ENCODE assay signal across 30 cellular contexts in genomic region chr1:54161495-54162168, GRCh38. TPM values are rescaled to one million over a fixed set of nuclear protein-coding genes. Genes with fewer than 3 reads are reported as not detected.
"Had no signal": no experiment of that assay in that cellular context is flagged by ENCODE, and none has a peak within 500 bp of the region (broad histone marks: within the 10 kb centered on the region; RNA-seq: fewer than 3 reads in every experiment).

No MANE protein-coding gene starts in this region.

- H3K9me3 ChIP-seq: body of pancreas, lower lobe of right lung, ovary, prostate gland, thoracic aorta, uterus had no signal

- H3K4me1 ChIP-seq: lower lobe of right lung, prostate gland, uterus had no signal

- ATAC-seq: body of pancreas; effector memory CD8-positive, alpha-beta T cell; left lobe of liver; lower lobe of right lung; natural killer cell had no signal

- H3K27ac ChIP-seq: body of pancreas, cardiac muscle cell, lower lobe of right lung, ovary, prostate gland, thoracic aorta, uterus had no signal

- H3K4me1 Mint-ChIP-seq: immature natural killer cell, natural killer cell had no signal

- H3K9me3 Mint-ChIP-seq: effector memory CD8-positive, alpha-beta T cell; immature natural killer cell; natural killer cell had no signal

- H3K4me3 ChIP-seq: body of pancreas, cardiac muscle cell, lower lobe of right lung, ovary, prostate gland, thoracic aorta, uterus had no signal

- H3K27me3 ChIP-seq: body of pancreas, cardiac muscle cell, ovary, uterus had no signal

- H3K4me3 Mint-ChIP-seq: activated naive CD8-positive, alpha-beta T cell; effector memory CD8-positive, alpha-beta T cell; immature natural killer cell; natural killer cell had no signal

- DNase-seq: activated CD4-positive, alpha-beta T cell treated with anti-CD3 and anti-CD28 coated beads for 4 hours; activated CD4-positive, alpha-beta T cell treated with anti-CD3 and anti-CD28 coated beads, Interleukin-2, amount 50 U/mL, for 4 hours; activated effector memory CD4-positive, alpha-beta T cell treated with Interleukin-2 at 50 U/mL for 16 hours; activated naive CD4-positive, alpha-beta T cell treated with Interleukin-2 at 50 U/mL for 16 hours; activated T-cell treated with anti-CD3 and anti-CD28 coated beads for 4 hours; anterior cingulate cortex; body of pancreas; cerebellar nuclear complex; cortex of kidney; effector memory CD8-positive, alpha-beta T cell; head of caudate nucleus; hippocampal formation; immature natural killer cell; lower lobe of right lung; mesenchymal stem cell; natural killer cell; ovary; retina; stimulated activated naive CD4-positive, alpha-beta T cell; trophoblast cell; uterus had no signal

- H3K36me3 ChIP-seq: cardiac muscle cell, lower lobe of right lung, ovary, prostate gland, thoracic aorta, uterus had no signal

- H3K36me3 Mint-ChIP-seq: activated naive CD8-positive, alpha-beta T cell; natural killer cell had no signal

- H3K27me3 Mint-ChIP-seq: activated naive CD8-positive, alpha-beta T cell had no signal

- H3K27ac Mint-ChIP-seq: activated naive CD8-positive, alpha-beta T cell; effector memory CD8-positive, alpha-beta T cell; immature natural killer cell; natural killer cell had no signal

RNA-seq across cellular contexts. Expression of gene CDCP2, which starts 8.8 kb away (rescaled TPM):
- total RNA-seq: body of pancreas; fibroblast of lung; fibroblast of villous mesenchyme; kidney epithelial cell; left lobe of liver; lower lobe of right lung; T-helper 1 cell treated with Interleukin-12 subunit alpha and Interleukin-12 subunit beta and Interleukin-4 antibody, amounts not matched to agents 30 ng/mL and 1 ng/mL, for 36 hours; thoracic aorta had no signal
- polyA plus RNA-seq: cardiac muscle cell, fibroblast of lung, immature natural killer cell had no signal
